Comparison of ENCODE assay signal across 8 cellular contexts in the genomic region with DNA sequence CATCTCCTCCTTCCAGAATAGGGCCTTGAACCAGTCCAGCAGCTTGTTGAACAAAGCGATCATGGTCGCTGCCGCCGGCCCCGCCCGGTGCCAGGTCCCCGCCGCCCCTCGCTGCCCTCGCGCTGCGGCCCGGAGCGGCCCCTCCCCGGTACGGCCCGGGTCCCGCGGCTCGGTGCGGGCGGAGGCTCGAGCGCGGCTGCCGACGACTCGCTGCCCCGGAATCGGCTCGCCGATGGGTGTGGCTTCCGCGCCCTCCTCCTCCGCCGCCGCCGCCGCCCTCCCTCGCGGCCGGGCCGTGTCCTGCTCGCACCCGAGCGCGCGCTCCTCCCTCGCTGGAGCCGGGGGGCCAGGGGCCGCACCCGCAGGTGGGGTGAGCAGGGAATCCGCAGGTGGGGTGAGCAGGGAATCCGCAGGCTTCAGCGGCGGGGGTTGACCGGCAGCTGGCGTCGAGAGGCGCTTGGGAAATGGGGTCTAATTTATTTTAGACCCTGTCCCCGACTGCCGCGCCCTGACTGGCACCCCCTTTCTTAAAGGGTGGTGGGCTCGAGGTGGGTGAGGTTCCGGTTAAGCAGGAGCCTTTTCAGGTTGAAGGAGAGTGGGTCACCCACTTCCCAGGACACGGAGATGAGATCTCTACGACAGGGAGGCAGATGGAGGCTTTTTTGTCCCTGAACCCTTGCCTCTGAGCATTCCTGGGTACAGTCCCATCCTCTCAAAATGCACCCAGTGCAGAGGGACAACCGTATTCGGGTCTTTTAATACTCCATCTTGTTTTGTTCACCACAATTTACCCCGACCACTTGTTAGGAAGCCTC. TPM values are rescaled to one million over a fixed set of nuclear protein-coding genes. Genes with fewer than 3 reads are reported as not detected.
DNase-seq lines count a peak whose midpoint lies in the region; ATAC-seq and TF ChIP-seq lines count a peak whose summit lies in the region.

ARL8A (minus strand) TSS at position 228 of the 815 bp plus-strand sequence; CDS start at position 63, 165 bp downstream.

- TF ChIP-seq CTCF in upper lobe of right lung (IDR thresholded peaks at IDR 0.05): no peak

- H3K36me3 ChIP-seq in CD4-positive, alpha-beta memory T cell (ENCODE audit: insufficient read depth, low read length): peaks cover 20% of the 10 kb centered on the region
- H3K36me3 ChIP-seq in neuron (ENCODE audit: insufficient read depth, low read length): peaks cover 10% of the 10 kb centered on the region
- no peaks in the 10 kb centered on the region for H3K36me3 ChIP-seq in upper lobe of right lung

- no peaks in the 10 kb centered on the region for H3K27me3 Mint-ChIP-seq in CD4-positive, alpha-beta memory T cell
- H3K27me3 Mint-ChIP-seq in activated naive CD4-positive, alpha-beta T cell treated with anti-CD3 and anti-CD28 coated beads for 36 hours (ENCODE audit: low read depth): no peaks in the 10 kb centered on the region

- ATAC-seq in GM19395 (IDR thresholded peaks at IDR 0.05; ENCODE audit: unreplicated experiment) (peak; percentile 49), HG03521 (IDR thresholded peaks at IDR 0.05; ENCODE audit: unreplicated experiment) (peak; percentile 57), upper lobe of right lung (peak; percentile 84)

- H3K4me3 Mint-ChIP-seq in CD4-positive, alpha-beta memory T cell: peak within 1 kb of the TSS; percentile 92 to 98 (median 96)
- H3K4me3 Mint-ChIP-seq in activated naive CD4-positive, alpha-beta T cell treated with anti-CD3 and anti-CD28 coated beads for 36 hours: peak within 1 kb of the TSS; percentile 91

- peaks cover 23 to 53% (median 34%) of the 10 kb centered on the region in 4 donors for H3K4me1 Mint-ChIP-seq in CD4-positive, alpha-beta memory T cell
- peaks cover 23% of the 10 kb centered on the region for H3K4me1 Mint-ChIP-seq in activated naive CD4-positive, alpha-beta T cell treated with anti-CD3 and anti-CD28 coated beads for 36 hours (ENCODE audit: low read depth)

- peak within 1 kb of the TSS; percentile 80 for H3K27ac ChIP-seq in CD4-positive, alpha-beta memory T cell (ENCODE audit: low read depth, low read length)
- peak within 1 kb of the TSS; percentile 95 for H3K27ac ChIP-seq in upper lobe of right lung

- H3K4me1 ChIP-seq in CD4-positive, alpha-beta memory T cell (ENCODE audit: insufficient read depth, low read length): peaks cover 41% of the 10 kb centered on the region
- H3K4me1 ChIP-seq in neuron (ENCODE audit: insufficient read depth, low read length) (peaks cover 16% of the 10 kb centered on the region), upper lobe of right lung (peaks cover 23% of the 10 kb centered on the region)

- peak within 1 kb of the TSS; percentile 88 for H2AFZ ChIP-seq in neuron (ENCODE audit: low read depth, low read length)

- peaks cover 8 to 36% of the 10 kb centered on the region in 2 donors for H3K36me3 Mint-ChIP-seq in CD4-positive, alpha-beta memory T cell
- H3K36me3 Mint-ChIP-seq in activated naive CD4-positive, alpha-beta T cell treated with anti-CD3 and anti-CD28 coated beads for 36 hours (ENCODE audit: low read depth): peaks cover 19% of the 10 kb centered on the region

- DNase-seq in CD4-positive, alpha-beta memory T cell: peak; percentile 61 to 71 (median 66)
- peak; percentile 76 for DNase-seq in RPMI8226
- peak; percentile 74 for DNase-seq in activated naive CD4-positive, alpha-beta T cell treated with anti-CD3 and anti-CD28 coated beads for 36 hours
- peak; percentile 82 for DNase-seq in germinal center (ENCODE audit: low spot score)
- DNase-seq in upper lobe of right lung: peak; percentile 89

- POLR2A ChIA-PET in CD4-positive, alpha-beta memory T cell (lab: Charles Lee; ENCODE audit: partially characterized antibody): interaction anchor here (0.6 to 9.2 kb wide), 5 partner anchors 10 to 161 kb away, joined by 3 to 164 read pairs (median 7); partner anchors contain the start of gene PTPN7

- H3K9me3 ChIP-seq in CD4-positive, alpha-beta memory T cell (ENCODE audit: control insufficient read depth in 1 of 2, low read length in 2 of 2): no peaks in the 10 kb centered on the region
- H3K9me3 ChIP-seq in neuron (ENCODE audit: low read length): no peaks in the 10 kb centered on the region
- H3K9me3 ChIP-seq in upper lobe of right lung: no peaks in the 10 kb centered on the region

- H3K27me3 ChIP-seq in CD4-positive, alpha-beta memory T cell (ENCODE audit: insufficient read depth, low read length): no peaks in the 10 kb centered on the region
- peaks cover 11% of the 10 kb centered on the region for H3K27me3 ChIP-seq in neuron (ENCODE audit: insufficient read depth, low read length)
- H3K27me3 ChIP-seq in upper lobe of right lung: no peaks in the 10 kb centered on the region

- peak within 1 kb of the TSS; percentile 62 to 94 for H3K4me3 ChIP-seq in CD4-positive, alpha-beta memory T cell (ENCODE audit: low read length in 2 of 2)
- peak within 1 kb of the TSS; percentile 82 for H3K4me3 ChIP-seq in neuron (ENCODE audit: low read length)
- H3K4me3 ChIP-seq in upper lobe of right lung: peak within 1 kb of the TSS; percentile 98

- CTCF ChIA-PET in CD4-positive, alpha-beta memory T cell (lab: Charles Lee; ENCODE audit: partially characterized antibody): interaction anchor here (0.7 to 3.9 kb wide), 4 partner anchors 10 to 18 kb away, joined by 3 to 15 read pairs (median 8); partner anchors contain the start of gene PTPN7
- CTCF ChIA-PET in activated naive CD4-positive, alpha-beta T cell treated with anti-CD3 and anti-CD28 coated beads for 36 hours (lab: Charles Lee): interaction anchor here (1.7 to 3.0 kb wide), 3 partner anchors 9 to 15 kb away, joined by 10 to 15 read pairs (median 11); partner anchors contain the start of gene PTPN7

- H3K9me3 Mint-ChIP-seq in CD4-positive, alpha-beta memory T cell: peaks cover 0 to 1% (median 0%) of the 10 kb centered on the region in 8 donors
- H3K9me3 Mint-ChIP-seq in activated naive CD4-positive, alpha-beta T cell treated with anti-CD3 and anti-CD28 coated beads for 36 hours: no peaks in the 10 kb centered on the region

- intact Hi-C loops in CD4-positive, alpha-beta memory T cell (cut with micrococcal nuclease): loop anchor here (1.0 kb wide), 2 partner anchors 9 to 16 kb away; partner anchors contain the start of gene PTPN7
- intact Hi-C loops in activated naive CD4-positive, alpha-beta T cell treated with anti-CD3 and anti-CD28 coated beads for 36 hours (cut with micrococcal nuclease): loop anchor here (1.0 kb wide), 1 partner anchor 11 kb away; no protein-coding TSS in a partner anchor
- intact Hi-C loops in upper lobe of right lung (cut with DNase I): no loop called here

- H3K27ac Mint-ChIP-seq in CD4-positive, alpha-beta memory T cell: peak within 1 kb of the TSS; percentile 86 to 97 (median 96)
- H3K27ac Mint-ChIP-seq in activated naive CD4-positive, alpha-beta T cell treated with anti-CD3 and anti-CD28 coated beads for 36 hours: peak within 1 kb of the TSS; percentile 88

RNA-seq across cellular contexts. Expression of gene ARL8A, which starts in this region (rescaled TPM):
- 10 to 100 TPM; 48.1 to 55.0 TPM for total RNA-seq in CD4-positive, alpha-beta memory T cell
- polyA plus RNA-seq in CD4-positive, alpha-beta memory T cell: 10 to 100 TPM in 1 of 2 donors, 1 to 10 TPM in 1; 7.1 to 10.8 TPM
- 10 to 100 TPM; 28.1 to 30.6 TPM for total RNA-seq in activated naive CD4-positive, alpha-beta T cell treated with anti-CD3 and anti-CD28 coated beads for 36 hours
- total RNA-seq in upper lobe of right lung: 106 TPM

Comparison
In these comparisons a context has a peak if more than half of its experiments do, and no peak if none do; other contexts are left out.
1. Peak in every context shown above with its lines: DNase-seq, ATAC-seq, H3K4me3 ChIP-seq and H3K27ac ChIP-seq.